Comparison of ENCODE assay signal across 8 cellular contexts in the genomic region with DNA sequence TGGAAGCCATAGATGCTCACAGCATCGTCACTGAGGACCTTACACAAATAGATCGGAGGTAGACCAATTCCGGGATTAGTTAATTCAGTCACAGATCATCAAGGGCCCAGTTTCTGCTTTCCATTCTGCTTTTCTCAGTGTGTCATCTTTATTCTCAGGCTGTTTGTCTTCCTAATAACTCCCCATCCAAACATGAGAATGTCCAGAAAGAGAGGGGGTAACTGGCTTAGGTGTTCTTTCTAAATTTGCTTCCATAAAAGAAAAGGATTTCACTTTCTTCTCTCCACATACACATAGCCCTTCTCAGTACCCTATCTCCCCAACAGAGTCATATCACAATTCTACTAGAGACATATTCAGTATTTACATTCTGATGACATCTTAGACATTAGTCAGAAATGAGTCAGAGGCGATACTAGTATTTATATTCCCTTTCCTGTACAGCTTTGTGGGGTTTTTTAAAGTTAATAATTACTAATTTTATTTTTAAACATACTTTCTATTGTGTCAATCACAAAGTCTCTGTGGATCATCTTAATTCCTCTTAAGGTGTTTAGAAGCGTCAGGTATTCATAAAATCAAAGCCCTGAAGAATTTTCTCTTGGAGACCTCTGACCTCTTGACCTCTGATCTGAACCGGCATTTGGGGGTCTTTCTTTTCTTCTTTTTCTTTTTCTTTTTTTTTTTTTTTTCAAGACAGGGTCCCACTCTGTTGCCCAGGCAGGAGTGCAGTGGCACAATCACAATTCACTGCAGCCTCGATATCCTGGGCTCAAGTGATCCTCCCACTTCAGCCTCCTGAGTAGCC. TPM values are rescaled to one million over a fixed set of nuclear protein-coding genes. Genes with fewer than 3 reads are reported as not detected.
DNase-seq lines count a peak whose midpoint lies in the region; ATAC-seq and TF ChIP-seq lines count a peak whose summit lies in the region.

No MANE protein-coding gene starts in this region.

- no peaks in the 10 kb centered on the region for H3K4me1 Mint-ChIP-seq in T-cell

- peak; percentile 68 for DNase-seq in GM13976 (ENCODE audit: low spot score)
- DNase-seq in HS-5 (ENCODE audit: low read depth) = peak; percentile 78
- DNase-seq in glomerular endothelial cell (ENCODE audit: extremely low read depth, low read depth, low spot score) = peak; percentile 10
- DNase-seq in G401 (ENCODE audit: low spot score) = no peak
- DNase-seq in NOMO-1 (lab: John Stamatoyannopoulos, UW; ENCODE audit: unreplicated experiment in 2 of 2) = no peak
- no peak for DNase-seq in globus pallidus (ENCODE audit: low spot score)
- DNase-seq in T-cell = no peak

- peak; percentile 100 for ATAC-seq in GM21619 (IDR thresholded peaks at IDR 0.05; ENCODE audit: unreplicated experiment)
- no peak for ATAC-seq in T-cell (replicated peaks in 1 of 4)

- H3K4me3 Mint-ChIP-seq in T-cell = no peak overlapping the region

- CTCF ChIA-PET in T-cell (lab: Charles Lee) = no interaction called here

- in situ Hi-C loops in GM13976 (cut with MboI; ENCODE audit: low sequenced_read_pairs, unreplicated experiment) = no loop called here
- in situ Hi-C loops in G401 (cut with HindIII; ENCODE audit: low sequenced_read_pairs) = no loop called here

- no peak for TF ChIP-seq CTCF in GM13976 (IDR thresholded peaks at IDR 0.05; ENCODE audit: borderline replicate concordance, control extremely low read depth, extremely low read depth, insufficient read depth, missing control alignments)

- peaks cover 0 to 8% of the 10 kb centered on the region in 2 donors for H3K27me3 Mint-ChIP-seq in T-cell

- H3K9me3 Mint-ChIP-seq in T-cell = no peaks in the 10 kb centered on the region

- POLR2A ChIA-PET in T-cell (lab: Charles Lee) = no interaction called here

- H3K36me3 Mint-ChIP-seq in T-cell = no peaks in the 10 kb centered on the region

- no peak overlapping the region for H3K27ac Mint-ChIP-seq in T-cell

RNA-seq across cellular contexts. Expression of gene IL12A, which starts 24.3 kb away (rescaled TPM):
- 4.6 and 6.0 TPM in 2 replicates for total RNA-seq in glomerular endothelial cell
- total RNA-seq in G401 (2014; rRNA removed; shearing (Covaris generic)) = 0.49 and 1.4 TPM in 2 replicates
- total RNA-seq in T-cell = 1 to 10 TPM in 2 of 5 donors, under 1 TPM in 3; 0.57 to 3.1 (median 0.69) TPM

Comparison
In these comparisons a context has a peak if more than half of its experiments do, and no peak if none do; other contexts are left out.
1. DNase-seq: peak in GM13976 (single experiment), HS-5 (single experiment) and glomerular endothelial cell (single experiment); none in G401 (single experiment), NOMO-1 (0 of 2), globus pallidus (single experiment) and T-cell (0 of 34).